In the genomic region with DNA sequence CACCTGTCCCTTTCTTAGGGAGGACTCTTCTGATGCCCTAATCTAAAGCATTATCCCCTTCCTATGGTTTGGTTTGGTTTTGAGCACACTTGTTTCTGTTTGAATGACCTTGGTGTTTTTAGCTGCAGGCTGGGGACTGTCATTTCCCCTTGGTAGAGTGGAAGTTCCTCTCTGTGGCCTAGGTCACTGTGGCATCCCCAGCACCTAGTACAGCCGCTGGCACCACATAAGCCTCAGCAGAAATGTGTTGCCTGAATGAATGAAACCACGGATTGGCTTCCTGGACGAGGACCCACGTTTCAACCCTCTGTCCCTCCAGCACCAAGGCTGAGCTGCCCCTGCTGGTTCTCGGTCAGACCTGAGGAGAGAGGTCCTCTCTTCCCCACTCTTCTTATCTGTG, we compare ENCODE assay signal across 18 cellular contexts.
DNase-seq lines count a peak whose midpoint lies in the region; ATAC-seq and TF ChIP-seq lines count a peak whose summit lies in the region.
"Had no signal": no experiment of that assay in that cellular context is flagged by ENCODE, and none has a peak within 500 bp of the region (broad histone marks: within the 10 kb centered on the region; RNA-seq: fewer than 3 reads in every experiment).

No MANE protein-coding gene starts in this region.

- peaks cover 0 to 72% (median 30%) of the 10 kb centered on the region in 9 donors for H3K4me1 ChIP-seq in heart right ventricle
- H3K4me1 ChIP-seq: Caco-2, uterus had no signal

- DNase-seq in AML-193 (lab: John Stamatoyannopoulos, UW) (peak; percentile 25 to 32), UCSD-AML1 (lab: John Stamatoyannopoulos, UW; ENCODE audit: unreplicated experiment) (peak; percentile 48), heart right ventricle (no peak), amygdala (lab: John Stamatoyannopoulos, UW) (no peak), NCI-H2196 treated with DMSO at 0.1 percent for 48 hours (lab: John Stamatoyannopoulos, UW; ENCODE audit: unreplicated experiment) (no peak)
- DNase-seq in activated CD4-positive, CD25-positive, alpha-beta regulatory T cell treated with anti-CD3 and anti-CD28 coated beads, Interleukin-2, amount 50 U/mL, for 72 hours, result no peak
- DNase-seq: ACHN; activated CD4-positive, alpha-beta T cell treated with anti-CD3 and anti-CD28 coated beads, Interleukin-2, amount 50 U/mL, for 1 hour; amniotic stem cell; Caco-2; foreskin fibroblast; left lung; NCI-H1417; NCI-H2227 treated with DMSO at 0.1 percent for 48 hours; uterus had no signal

- no peak overlapping the region for H3K4me3 ChIP-seq in heart right ventricle
- H3K4me3 ChIP-seq: left lung, smooth muscle cell, uterus had no signal

- no peaks in the 10 kb centered on the region for H3K9me3 ChIP-seq in heart right ventricle
- H3K9me3 ChIP-seq: Caco-2, left lung, uterus had no signal

- ATAC-seq in GM18502 (IDR thresholded peaks at IDR 0.05; ENCODE audit: poor library complexity, unreplicated experiment), result peak; percentile 66
- ATAC-seq in HG03469 (IDR thresholded peaks at IDR 0.05; ENCODE audit: unreplicated experiment), result peak; percentile 45
- no peak for ATAC-seq in heart right ventricle
- ATAC-seq: left lung had no signal

- no peaks in the 10 kb centered on the region for H3K36me3 ChIP-seq in heart right ventricle
- H3K36me3 ChIP-seq: left lung, uterus had no signal

- intact Hi-C loops in heart right ventricle (cut with DNase I), result loop anchor here in 1 of 10 donors (10.0 kb wide), 1 partner anchor 746 kb away; no protein-coding TSS in a partner anchor

- no peaks in the 10 kb centered on the region for H3K27me3 ChIP-seq in heart right ventricle
- H3K27me3 ChIP-seq: left lung, uterus had no signal

- H3K27ac ChIP-seq in heart right ventricle, result no peak overlapping the region
- H3K27ac ChIP-seq: left lung, uterus had no signal

- TF ChIP-seq CTCF in heart right ventricle (IDR thresholded peaks at IDR 0.05), result no peak

- WGBS in heart right ventricle, 2 donors, result 87 to 95% methylated on average over 5 of the region's 5 CpGs

Comparison
In these comparisons a context has a peak if more than half of its experiments do, and no peak if none do; other contexts are left out.
1. DNase-seq: peak in AML-193 (2 of 2) and UCSD-AML1 (single experiment); none in heart right ventricle (0 of 2), amygdala (0 of 56), NCI-H2196 treated with DMSO at 0.1 percent for 48 hours (single experiment) and activated CD4-positive, CD25-positive, alpha-beta regulatory T cell treated with anti-CD3 and anti-CD28 coated beads, Interleukin-2, amount 50 U/mL, for 72 hours (single experiment).
2. ATAC-seq: peak in GM18502 (single experiment) and HG03469 (single experiment); none in heart right ventricle (0 of 8).